Comparison of ENCODE assay signal across 30 cellular contexts in the genomic region with DNA sequence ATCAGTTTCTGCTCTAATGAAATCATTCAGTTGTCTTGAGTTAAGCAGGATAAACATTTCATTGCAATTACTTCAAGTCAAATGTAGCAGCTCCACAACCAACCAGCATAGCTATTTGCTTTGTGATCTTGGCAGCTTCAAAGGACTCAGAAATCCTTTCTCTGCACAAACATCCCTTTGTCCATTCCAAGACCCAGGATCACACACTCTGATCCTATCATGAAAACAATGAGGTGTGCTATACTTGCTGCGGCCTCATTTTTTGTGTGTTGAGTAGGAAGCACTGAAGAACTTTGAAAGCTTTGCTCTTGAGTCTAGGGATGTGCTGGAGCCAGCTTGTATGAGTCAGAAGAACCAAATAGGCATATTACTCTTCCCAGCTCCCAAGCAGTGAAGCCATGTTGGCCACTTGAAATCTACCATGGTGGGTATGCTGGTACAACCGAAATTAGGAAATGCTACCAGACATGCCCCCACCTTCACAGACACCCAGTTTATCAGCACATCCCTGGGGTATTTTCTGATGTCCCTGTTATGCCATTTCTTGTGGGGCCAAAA.
DNase-seq lines count a peak whose midpoint lies in the region; ATAC-seq, FAIRE-seq and TF ChIP-seq lines count a peak whose summit lies in the region.
"Had no signal": no experiment of that assay in that cellular context is flagged by ENCODE, and none has a peak within 500 bp of the region (broad histone marks: within the 10 kb centered on the region; RNA-seq: fewer than 3 reads in every experiment).

No MANE protein-coding gene starts in this region.

- ATAC-seq in SK-N-SH treated with all-trans-retinoic acid at 6 μM for 48 hours (no peak), IMR-90 (ENCODE audit: low read depth) (no peak), pancreas (no peak), HG02885 (IDR thresholded peaks at IDR 0.05; ENCODE audit: poor library complexity, unreplicated experiment) (no peak)
- ATAC-seq: GM12878, HepG2, left lobe of liver, PC-3 had no signal

- no peak overlapping the region for H3K56ac ChIP-seq in IMR-90 (ENCODE audit: extremely low read depth, insufficient read depth, low read length)

- no peaks in the 10 kb centered on the region for H3K9me2 ChIP-seq in SK-N-SH

- POLR2A ChIA-PET in SK-N-SH (lab: Yijun Ruan, JAX) = no interaction called here
- POLR2A ChIA-PET in IMR-90 (lab: Charles Lee; ENCODE audit: unreplicated experiment) = no interaction called here

- H3K27me3 Mint-ChIP-seq in astrocyte (ENCODE audit: low read depth, unreplicated experiment) = peaks cover 4% of the 10 kb centered on the region
- H3K27me3 Mint-ChIP-seq: activated T-cell treated with anti-CD3 and anti-CD28 coated beads, Interleukin-2, amount 50 U/mL, for 24 hours had no signal

- H3K27ac ChIP-seq in SK-N-SH (ENCODE audit: low read depth in 2 of 2, low read length in 1 of 2) (no peak overlapping the region), IMR-90 (ENCODE audit: insufficient read depth, low read length) (no peak overlapping the region), astrocyte (ENCODE audit: low read depth, low read length) (no peak overlapping the region), suprapubic skin (no peak overlapping the region), pancreas (no peak overlapping the region)
- H3K27ac ChIP-seq: 22Rv1, prostate gland had no signal

- no peaks in the 10 kb centered on the region for H3K27me3 ChIP-seq in SK-N-SH (ENCODE audit: insufficient read depth)
- H3K27me3 ChIP-seq in IMR-90 (ENCODE audit: control insufficient read depth, insufficient read depth, low read length) = no peaks in the 10 kb centered on the region
- no peaks in the 10 kb centered on the region for H3K27me3 ChIP-seq in astrocyte (ENCODE audit: insufficient read depth, low read length)
- no peaks in the 10 kb centered on the region for H3K27me3 ChIP-seq in suprapubic skin
- H3K27me3 ChIP-seq in pancreas = no peaks in the 10 kb centered on the region

- H3K27ac Mint-ChIP-seq in astrocyte (ENCODE audit: unreplicated experiment) = no peak overlapping the region
- H3K27ac Mint-ChIP-seq: memory B cell; T-helper 2 cell treated with Interferon-gamma antibody and Interleukin-4, amounts not matched to agents 5 μg/mL and 100 μg/mL, for 36 hours had no signal

- TF ChIP-seq EP300 in SK-N-SH (IDR thresholded peaks at IDR 0.05; ENCODE audit: borderline replicate concordance in 1 of 2, low read depth in 1 of 2, low read length in 1 of 2) (no peak), suprapubic skin (IDR thresholded peaks at IDR 0.05) (no peak)

- CTCF ChIA-PET in SK-N-SH (lab: Yijun Ruan, JAX) = interaction anchor here (0.6 to 13.5 kb wide), 9 partner anchors 15 to 354 kb away, joined by 3 to 151 read pairs (median 3); no protein-coding TSS in a partner anchor
- CTCF ChIA-PET in IMR-90 (lab: Yijun Ruan, JAX) = interaction anchor here (1.2 to 2.0 kb wide), 2 partner anchors 16 to 24 kb away, joined by 3 to 7 read pairs; no protein-coding TSS in a partner anchor

- TF ChIP-seq RAD21 in SK-N-SH (IDR thresholded peaks at IDR 0.05; ENCODE audit: low read length) (no peak), IMR-90 (IDR thresholded peaks at IDR 0.05; ENCODE audit: low read length) (no peak)

- H3K4me1 ChIP-seq in SK-N-SH (ENCODE audit: control insufficient read depth in 1 of 2, insufficient read depth in 2 of 2, low read depth in 1 of 2, low read length in 1 of 2) = peaks cover 5 to 10% of the 10 kb centered on the region in 2 experiments; a peak in 2 of 4 replicates
- H3K4me1 ChIP-seq in IMR-90 (ENCODE audit: control insufficient read depth, insufficient read depth, low read length) = peaks cover 8% of the 10 kb centered on the region
- H3K4me1 ChIP-seq in astrocyte (ENCODE audit: insufficient read depth, low read length) = peaks cover 23% of the 10 kb centered on the region
- no peaks in the 10 kb centered on the region for H3K4me1 ChIP-seq in suprapubic skin
- H3K4me1 ChIP-seq in pancreas = no peaks in the 10 kb centered on the region
- H3K4me1 ChIP-seq: prostate gland had no signal

- H2BK5ac ChIP-seq in IMR-90 (ENCODE audit: low read depth, low read length, poor library complexity, severe bottlenecking) = no peak overlapping the region

- DNase-seq in SK-N-SH (no peak), IMR-90 (no peak), astrocyte (ENCODE audit: low read depth) (peak; percentile 19), pons (ENCODE audit: low spot score) (peak; percentile 60), suprapubic skin (ENCODE audit: low spot score in 2 of 2) (no peak), pancreas (no peak)
- DNase-seq: activated CD4-positive, alpha-beta T cell treated with anti-CD3 and anti-CD28 coated beads for 1 hour; activated gamma-delta T cell; activated T-cell treated with anti-CD3 and anti-CD28 coated beads, Interleukin-2, amount 50 U/mL, for 24 hours; erythroblast; MV-4-11; NCI-H1436; NCI-H2081 treated with DMSO at 0.1 percent for 48 hours; NCI-H345; NCI-H69; PC-3; stimulated activated CD4-positive, alpha-beta T cell treated with anti-CD3 and anti-CD28 coated beads, Interleukin-4, amount 100 ng/mL, for 4 hours had no signal

- dilution Hi-C loops in IMR-90 (cut with HindIII; ENCODE audit: low sequenced_read_pairs, unreplicated experiment) = no loop called here

- H4K91ac ChIP-seq in IMR-90 (ENCODE audit: insufficient read depth, low read depth, low read length) = no peak overlapping the region

- H3K4me3 ChIP-seq in SK-N-SH (ENCODE audit: low read depth in 2 of 2, low read length in 1 of 2) (no peak overlapping the region), IMR-90 (ENCODE audit: insufficient read depth, low read depth, low read length) (no peak overlapping the region), astrocyte (ENCODE audit: insufficient read depth, low read depth, low read length) (no peak overlapping the region), suprapubic skin (no peak overlapping the region), pancreas (no peak overlapping the region)
- H3K4me3 ChIP-seq: GM12878, prostate gland had no signal

- 67% methylated on average over 2 of the region's 2 CpGs for WGBS in SK-N-SH (ENCODE audit: low lambda C conversion rate)
- no CpG with 5 or more reads among the region's 2 CpGs for WGBS in IMR-90 (ENCODE audit: extremely low coverage in 2 of 2, insufficient read length in 1 of 2), 2 experiments
- WGBS in suprapubic skin = 76% methylated on average over 2 of the region's 2 CpGs
- 85 to 89% methylated on average over 2 of the region's 2 CpGs for WGBS in pancreas, 2 donors

- FAIRE-seq in astrocyte (lab: Jason Lieb, UNC) (no peak), pancreas (lab: Jason Lieb, UNC) (no peak)
- FAIRE-seq: GM12878, H54, HepG2, islet of Langerhans had no signal

- H2AFZ ChIP-seq in SK-N-SH (ENCODE audit: low read depth) = 0 out of 2 replicates have a peak overlapping the region, but pooled peaks have one; percentile 5
- H2AFZ ChIP-seq in IMR-90 (replicated peaks; ENCODE audit: low read length, poor library complexity) = no peak overlapping the region
- H2AFZ ChIP-seq in astrocyte (ENCODE audit: low read depth, low read length) = no peak overlapping the region

- in situ Hi-C loops in IMR-90 (cut with MboI; ENCODE audit: low sequenced_read_pairs) = no loop called here

- H4K5ac ChIP-seq in IMR-90 (ENCODE audit: low read depth, low read length) = no peak overlapping the region

- no peak overlapping the region for H3K18ac ChIP-seq in IMR-90 (ENCODE audit: low read depth, low read length)

- H2AK5ac ChIP-seq in IMR-90 (ENCODE audit: low read depth, low read length) = no peak overlapping the region

- peaks cover 13% of the 10 kb centered on the region for H3F3A ChIP-seq in SK-N-SH (replicated peaks; ENCODE audit: insufficient read depth)

- no peak for TF ChIP-seq POLR2A in IMR-90 (IDR thresholded peaks at IDR 0.05; ENCODE audit: low read depth, low read length)
- TF ChIP-seq POLR2A in suprapubic skin (IDR thresholded peaks at IDR 0.05) = no peak

- H3K9ac ChIP-seq in SK-N-SH = no peak overlapping the region
- H3K9ac ChIP-seq in IMR-90 (ENCODE audit: low read depth, low read length) = no peak overlapping the region
- no peak overlapping the region for H3K9ac ChIP-seq in astrocyte (ENCODE audit: low read length)

- 0 out of 4 replicates have a peak, but pooled peaks cover 0 to under 1% of the 10 kb centered on the region in 2 experiments for H3K79me1 ChIP-seq in IMR-90 (ENCODE audit: low read depth in 1 of 2, low read length in 2 of 2)

- H3K4me1 Mint-ChIP-seq in astrocyte (ENCODE audit: low read depth, unreplicated experiment) = peaks cover 36% of the 10 kb centered on the region

- peak overlapping the region; percentile 17; the same call in 1 of the 2 replicates for H3K4ac ChIP-seq in IMR-90 (ENCODE audit: low read depth, low read length)

- 0 out of 4 replicates have a peak overlapping the region, but pooled peaks of 1 of the 2 experiments have one; percentile 46 for H4K8ac ChIP-seq in IMR-90 (ENCODE audit: low read depth in 2 of 2, low read length in 2 of 2)

- H3K23ac ChIP-seq in IMR-90 (ENCODE audit: low read depth, low read length) = no peak overlapping the region

- TF ChIP-seq CTCF in SK-N-SH (IDR thresholded peaks at IDR 0.05) (no peak), IMR-90 (conservative IDR thresholded peaks at IDR 0.05; ENCODE audit: low read depth, low read length) (no peak), astrocyte (IDR thresholded peaks at IDR 0.05; ENCODE audit: insufficient read depth, low read depth, low read length) (no peak), suprapubic skin (IDR thresholded peaks at IDR 0.05) (no peak), pancreas (IDR thresholded peaks at IDR 0.05) (no peak)

- no peaks in the 10 kb centered on the region for H3K36me3 Mint-ChIP-seq in astrocyte (ENCODE audit: low read depth, unreplicated experiment)
- H3K36me3 Mint-ChIP-seq: CD14-positive monocyte, memory B cell had no signal

- no TSS peak for BruUV-seq in IMR-90 (replicated peaks; lab: Mats Ljungman, UMichigan)

- H4K20me1 ChIP-seq in SK-N-SH (ENCODE audit: insufficient read depth) = no peaks in the 10 kb centered on the region
- no peaks in the 10 kb centered on the region for H4K20me1 ChIP-seq in IMR-90 (ENCODE audit: insufficient read depth, low read length)
- no peaks in the 10 kb centered on the region for H4K20me1 ChIP-seq in astrocyte (ENCODE audit: insufficient read depth, low read length)

- H2BK15ac ChIP-seq in IMR-90 (ENCODE audit: low read depth, low read length) = 0 out of 3 replicates have a peak overlapping the region, but pooled peaks have one; percentile 35

- no peak overlapping the region for H3K4me3 Mint-ChIP-seq in astrocyte (ENCODE audit: unreplicated experiment)
- H3K4me3 Mint-ChIP-seq: activated T-cell treated with anti-CD3 and anti-CD28 coated beads, Interleukin-2, amount 50 U/mL, for 24 hours; CD14-positive monocyte; central memory CD8-positive, alpha-beta T cell; memory B cell; T-helper 2 cell treated with Interferon-gamma antibody and Interleukin-4, amounts not matched to agents 5 μg/mL and 100 μg/mL, for 36 hours had no signal

- peak overlapping the region; percentile 39; the same call in 1 of the 2 replicates for H2BK20ac ChIP-seq in IMR-90 (ENCODE audit: low read depth, low read length)

- no peak overlapping the region for H3K14ac ChIP-seq in IMR-90 (replicated peaks; ENCODE audit: low read depth, low read length)

- no peaks in the 10 kb centered on the region for H3K79me2 ChIP-seq in SK-N-SH (ENCODE audit: insufficient read depth)
- no peaks in the 10 kb centered on the region for H3K79me2 ChIP-seq in astrocyte (ENCODE audit: insufficient read depth, low read length)

- H3K9me1 ChIP-seq in IMR-90 (ENCODE audit: insufficient read depth, low read length) = no peaks in the 10 kb centered on the region

- H2AK9ac ChIP-seq in IMR-90 (replicated peaks; ENCODE audit: low read depth, low read length, poor library complexity) = no peak overlapping the region

- H3K4me2 ChIP-seq in SK-N-SH (no peak overlapping the region), IMR-90 (ENCODE audit: low read depth, low read length) (no peak overlapping the region), astrocyte (ENCODE audit: low read length) (no peak overlapping the region)

- H3K36me3 ChIP-seq in SK-N-SH (replicated peaks in 1 of 2; ENCODE audit: control insufficient read depth in 1 of 2, insufficient read depth in 2 of 2, low read length in 1 of 2) (no peaks in the 10 kb centered on the region), IMR-90 (ENCODE audit: control insufficient read depth, insufficient read depth, low read length) (no peaks in the 10 kb centered on the region), astrocyte (ENCODE audit: insufficient read depth, low read length) (no peaks in the 10 kb centered on the region), suprapubic skin (no peaks in the 10 kb centered on the region), pancreas (no peaks in the 10 kb centered on the region)
- H3K36me3 ChIP-seq: prostate gland had no signal

- H3K9me3 ChIP-seq in SK-N-SH (no peaks in the 10 kb centered on the region), IMR-90 (ENCODE audit: control insufficient read depth, insufficient read depth, low read length) (no peaks in the 10 kb centered on the region), astrocyte (ENCODE audit: insufficient read depth, low read depth, low read length) (no peaks in the 10 kb centered on the region), suprapubic skin (no peaks in the 10 kb centered on the region), pancreas (no peaks in the 10 kb centered on the region)
- H3K9me3 ChIP-seq: prostate gland had no signal

- intact Hi-C loops in IMR-90 (cut with micrococcal nuclease) (loop anchor here (5.0 kb wide), 1 partner anchor 60 kb away; no protein-coding TSS in a partner anchor), pancreas (cut with DNase I) (no loop called here)

- no peaks in the 10 kb centered on the region for H3K9me3 Mint-ChIP-seq in astrocyte (ENCODE audit: unreplicated experiment)
- H3K9me3 Mint-ChIP-seq: activated T-cell treated with anti-CD3 and anti-CD28 coated beads, Interleukin-2, amount 50 U/mL, for 24 hours; CD14-positive monocyte; central memory CD8-positive, alpha-beta T cell; memory B cell; T-helper 2 cell treated with Interferon-gamma antibody and Interleukin-4, amounts not matched to agents 5 μg/mL and 100 μg/mL, for 36 hours had no signal

- peak overlapping the region; percentile 27 for H2BK120ac ChIP-seq in IMR-90 (ENCODE audit: low read depth, low read length)

Comparison
In these comparisons a context has a peak if more than half of its experiments do, and no peak if none do; other contexts are left out.
1. DNase-seq: peak in astrocyte (single experiment) and pons (single experiment); none in SK-N-SH (single experiment), IMR-90 (single experiment), suprapubic skin (0 of 2) and pancreas (0 of 6).